Comparison of ENCODE assay signal across 19 cellular contexts in genomic region chr5:125551797-125552196, GRCh38.
A peak's percentile ranks its signal among the peaks of the same experiment; 100 is the strongest.
DNase-seq lines count a peak whose midpoint lies in the region; ATAC-seq and TF ChIP-seq lines count a peak whose summit lies in the region.
"Had no signal": no experiment of that assay in that cellular context is flagged by ENCODE, and none has a peak within 500 bp of the region (broad histone marks: within the 10 kb centered on the region; RNA-seq: fewer than 3 reads in every experiment).

No MANE protein-coding gene starts in this region.

- 49 to 57% methylated on average over 4 of the region's 4 CpGs for WGBS in transverse colon (ENCODE audit: low coverage in 1 of 2), 2 donors

- TF ChIP-seq EP300 in transverse colon (IDR thresholded peaks at IDR 0.05; ENCODE audit: low read depth) = no peak

- peak overlapping the region in 4 of 5 experiments; percentile 2 to 55 (median 28) for H3K27ac Mint-ChIP-seq in brain
- H3K27ac Mint-ChIP-seq: B cell; CD4-positive, alpha-beta T cell; CD8-positive, alpha-beta T cell had no signal

- H3K4me3 Mint-ChIP-seq in brain = no peak overlapping the region
- H3K4me3 Mint-ChIP-seq: B cell; CD4-positive, alpha-beta T cell; CD8-positive, alpha-beta T cell had no signal

- no peak for TF ChIP-seq POLR2A in transverse colon (IDR thresholded peaks at IDR 0.05)

- H3K36me3 Mint-ChIP-seq in brain = no peaks in the 10 kb centered on the region
- H3K36me3 Mint-ChIP-seq: CD8-positive, alpha-beta T cell had no signal

- no peaks in the 10 kb centered on the region for H3K27me3 ChIP-seq in transverse colon
- H3K27me3 ChIP-seq: BLaER1 treated with 17β-estradiol and CSF1 and Interleukin-3, amounts not matched to agents 10 nM and 100 nM had no signal

- intact Hi-C loops in left colon (cut with DNase I, micrococcal nuclease) (no loop called here), transverse colon (cut with DNase I; ENCODE audit: low total_unique reads) (no loop called here), left ventricle myocardium superior (cut with micrococcal nuclease) (no loop called here)

- TF ChIP-seq CTCF in HEK293 (tag by site-specific recombination; IDR thresholded peaks at IDR 0.05) (no peak), brain (conservative IDR thresholded peaks at IDR 0.05) (no peak), transverse colon (IDR thresholded peaks at IDR 0.05) (no peak)

- peaks cover 0 to 6% (median 3%) of the 10 kb centered on the region in 5 experiments for H3K9me3 Mint-ChIP-seq in brain

- H3K4me1 ChIP-seq in HEK293 (ENCODE audit: control insufficient read depth, insufficient read depth, low read length) (peaks cover 18% of the 10 kb centered on the region), transverse colon (peaks cover 0 to 40% (median 12%) of the 10 kb centered on the region in 4 donors)
- H3K4me1 ChIP-seq: A549, Caco-2 had no signal

- CTCF ChIA-PET in HEK293 (lab: Yijun Ruan, JAX) = interaction anchor here (0.8 to 1.0 kb wide), 2 partner anchors 61 to 241 kb away, joined by 3 read pairs; no protein-coding TSS in a partner anchor

- POLR2A ChIA-PET in HEK293 (lab: Yijun Ruan, JAX) = no interaction called here

- H3K27ac ChIP-seq in HEK293 (ENCODE audit: extremely low read depth, low read depth, low read length) = no peak overlapping the region
- H3K27ac ChIP-seq in transverse colon = peak overlapping the region in 3 of 4 donors; percentile 24 to 57 (median 50)
- H3K27ac ChIP-seq: 22Rv1; A549; BLaER1 treated with 17β-estradiol and CSF1 and Interleukin-3, amounts not matched to agents 10 nM and 100 nM; C4-2B had no signal

- H3K9me3 ChIP-seq in HEK293 (ENCODE audit: control insufficient read depth, insufficient read depth, low read depth, low read length) (no peaks in the 10 kb centered on the region), transverse colon (no peaks in the 10 kb centered on the region)
- H3K9me3 ChIP-seq: A549; BLaER1 treated with 17β-estradiol and CSF1 and Interleukin-3, amounts not matched to agents 10 nM and 100 nM; Caco-2 had no signal

- DNase-seq in left colon = no peak
- DNase-seq in transverse colon = no peak
- DNase-seq in left ventricle myocardium superior = no peak
- DNase-seq: AML-193; Caco-2; Calu3; CD4-positive, alpha-beta T cell; CD8-positive, alpha-beta T cell; DMS79 treated with DMSO at 0.1 percent for 48 hours; GF-D8 had no signal

- in situ Hi-C loops in transverse colon (cut with MboI; ENCODE audit: low pct_ligation_motif_present in 1 of 4, low pct_unique_long_range_greater_than_20kb in 1 of 4, low sequenced_read_pairs in 3 of 4) = no loop called here

- H3K27me3 Mint-ChIP-seq in brain = no peaks in the 10 kb centered on the region
- H3K27me3 Mint-ChIP-seq: B cell; CD4-positive, alpha-beta T cell had no signal

- H3K4me1 Mint-ChIP-seq in brain = peaks cover 59% of the 10 kb centered on the region
- H3K4me1 Mint-ChIP-seq: B cell had no signal

- ATAC-seq in left colon (peak; percentile 90), HG03159 (IDR thresholded peaks at IDR 0.05; ENCODE audit: unreplicated experiment) (no peak), HG02763 (IDR thresholded peaks at IDR 0.05; ENCODE audit: unreplicated experiment) (no peak), left ventricle myocardium superior (no peak)
- ATAC-seq: A549; CD8-positive, alpha-beta T cell had no signal

- H3K36me3 ChIP-seq in HEK293 (ENCODE audit: control insufficient read depth in 2 of 2, insufficient read depth in 1 of 2, low read length in 2 of 2) (no peaks in the 10 kb centered on the region), transverse colon (no peaks in the 10 kb centered on the region)
- H3K36me3 ChIP-seq: BLaER1 treated with 17β-estradiol and CSF1 and Interleukin-3, amounts not matched to agents 10 nM and 100 nM had no signal

- H3K4me3 ChIP-seq in HEK293 (ENCODE audit: low read depth, low read length) = no peak overlapping the region
- no peak overlapping the region for H3K4me3 ChIP-seq in transverse colon
- H3K4me3 ChIP-seq: A549; BLaER1 treated with 17β-estradiol and CSF1 and Interleukin-3, amounts not matched to agents 10 nM and 100 nM had no signal

TF ChIP-seq in HEK293, 187 proteins besides CTCF, POLR2A, EP300 and RAD21:
- TF ChIP-seq ZNF664 (tag by site-specific recombination; IDR thresholded peaks at IDR 0.05) = peak; percentile 74
- TF ChIP-seq FEZF1 (tag by site-specific recombination; IDR thresholded peaks at IDR 0.05) = peak; percentile 12; the same call in 1 of the 2 replicates
- TF ChIP-seq ZNF10 (tag by site-specific recombination; IDR thresholded peaks at IDR 0.05) = no peak
